In the genomic region with DNA sequence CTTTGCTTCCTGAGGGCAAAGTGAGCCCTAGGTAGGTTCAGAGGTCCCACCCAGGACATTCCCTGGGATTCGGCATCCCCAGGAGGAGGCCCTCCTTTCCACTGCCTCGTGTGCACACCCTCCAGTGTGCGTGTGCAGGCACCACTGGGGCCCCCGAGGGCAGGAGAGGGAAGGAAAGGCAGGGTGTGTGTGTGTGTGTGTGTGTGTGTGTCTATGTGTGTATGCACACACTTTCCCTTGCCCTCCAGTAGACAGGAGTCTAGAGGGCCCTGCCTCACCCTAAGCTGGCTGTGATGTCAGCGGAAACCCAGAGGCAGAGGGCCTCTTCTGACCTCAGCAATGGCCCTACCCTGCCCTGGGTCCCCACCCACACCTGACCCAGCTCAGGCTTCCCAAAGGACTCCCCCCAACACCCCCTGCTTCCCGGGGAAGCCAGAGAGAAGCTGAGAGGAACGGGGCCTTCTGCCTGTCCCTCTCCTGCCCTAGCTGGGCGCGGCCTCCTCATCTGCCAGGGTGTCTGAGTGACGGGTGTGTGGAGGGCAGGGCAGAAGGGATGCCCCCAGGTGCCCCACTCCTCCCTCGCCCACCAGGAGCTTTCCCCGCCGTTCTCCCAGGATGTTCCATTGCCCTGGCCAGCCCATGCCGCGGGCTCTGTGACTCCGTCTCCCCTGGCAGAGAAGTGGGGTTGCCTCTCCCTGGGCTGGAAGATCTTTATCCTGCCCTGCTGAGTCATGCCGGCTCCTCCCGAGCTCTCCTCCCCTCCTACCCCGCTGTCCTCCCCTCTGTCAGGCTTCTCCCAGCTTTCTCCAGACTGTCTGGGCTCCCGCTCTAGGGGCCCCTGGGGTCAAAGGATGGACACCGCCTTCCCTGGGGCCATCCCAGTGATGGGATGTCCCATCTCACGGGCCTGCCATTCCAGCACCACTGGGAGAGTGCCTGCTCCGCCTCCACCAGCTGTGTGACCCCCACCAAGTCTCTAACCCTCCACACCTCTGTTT, we compare ENCODE assay signal across 15 cellular contexts. TPM values are rescaled to one million over a fixed set of nuclear protein-coding genes. Genes with fewer than 3 reads are reported as not detected.
DNase-seq lines count a peak whose midpoint lies in the region; ATAC-seq and TF ChIP-seq lines count a peak whose summit lies in the region.
"Had no signal": no experiment of that assay in that cellular context is flagged by ENCODE, and none has a peak within 500 bp of the region (broad histone marks: within the 10 kb centered on the region; RNA-seq: fewer than 3 reads in every experiment).

No MANE protein-coding gene starts in this region.

- peak overlapping the region; percentile 69 for H2AFZ ChIP-seq in mammary epithelial cell (ENCODE audit: low read depth, low read length)
- H2AFZ ChIP-seq in neural progenitor cell (replicated peaks), result no peak overlapping the region

- peak; percentile 64 for ATAC-seq in omental fat pad (ENCODE audit: low FRiP score)

- H3K4me1 ChIP-seq in BLaER1, result peaks cover 64% of the 10 kb centered on the region
- H3K4me1 ChIP-seq in HUES6 (ENCODE audit: control insufficient read depth, insufficient read depth, low read length), result peaks cover 34% of the 10 kb centered on the region
- peaks cover 44% of the 10 kb centered on the region for H3K4me1 ChIP-seq in mammary epithelial cell (ENCODE audit: insufficient read depth, low read length)
- H3K4me1 ChIP-seq in neural progenitor cell, result peaks cover 28% of the 10 kb centered on the region

- H3K9me3 Mint-ChIP-seq in neural progenitor cell, result no peaks in the 10 kb centered on the region
- H3K9me3 Mint-ChIP-seq in activated CD4-positive, alpha-beta memory T cell treated with anti-CD3 and anti-CD28 coated beads, Interleukin-2, amount 10 ng/mL, durations not matched to agents 7 days and 5 days, result no peaks in the 10 kb centered on the region
- H3K9me3 Mint-ChIP-seq: CD8-positive, alpha-beta memory T cell had no signal

- dilution Hi-C loops in mammary epithelial cell (cut with HindIII; ENCODE audit: low sequenced_read_pairs), result no loop called here

- H3F3A ChIP-seq in neural progenitor cell (ENCODE audit: low read depth), result peaks cover 22% of the 10 kb centered on the region

- WGBS in mammary epithelial cell (ENCODE audit: low coverage, missing lambda C conversion rate), result 46% methylated on average over 15 of the region's 23 CpGs

- in situ Hi-C loops in mammary epithelial cell (cut with MboI; ENCODE audit: low sequenced_read_pairs in 2 of 2), result loop anchor here in 1 of 2 donors (10.0 kb wide), 1 partner anchor 115 kb away; the partner anchor contains the start of gene GRK2

- H3K9ac ChIP-seq in BLaER1 (no peak overlapping the region), HUES6 (ENCODE audit: low read length) (peak overlapping the region; percentile 14), mammary epithelial cell (ENCODE audit: insufficient read depth, low read length) (no peak overlapping the region), neural progenitor cell (no peak overlapping the region)

- no peak overlapping the region for H3K27ac Mint-ChIP-seq in neural progenitor cell
- H3K27ac Mint-ChIP-seq in activated CD4-positive, alpha-beta memory T cell treated with anti-CD3 and anti-CD28 coated beads, Interleukin-2, amount 10 ng/mL, durations not matched to agents 7 days and 5 days, result no peak overlapping the region

- TF ChIP-seq CTCF in mammary epithelial cell (conservative IDR thresholded peaks at IDR 0.05 in 1 of 2, IDR thresholded peaks at IDR 0.05 in 1 of 2; ENCODE audit: extremely low read depth in 1 of 2, insufficient read depth in 1 of 2, low read depth in 1 of 2, low read length in 2 of 2), result no peak
- no peak for TF ChIP-seq CTCF in omental fat pad (IDR thresholded peaks at IDR 0.05)
- TF ChIP-seq CTCF in neural progenitor cell (IDR thresholded peaks at IDR 0.05), result no peak

- no TSS peak for BruUV-seq in mammary epithelial cell (replicated peaks; lab: Mats Ljungman, UMichigan)

- no peak overlapping the region for H3K27ac ChIP-seq in BLaER1
- H3K27ac ChIP-seq in HUES6 (ENCODE audit: low read depth, low read length), result no peak overlapping the region; the same call in 1 of the 2 replicates
- H3K27ac ChIP-seq in mammary epithelial cell (ENCODE audit: insufficient read depth, low read depth, low read length), result peak overlapping the region; percentile 14
- H3K27ac ChIP-seq in neural progenitor cell, result no peak overlapping the region
- H3K27ac ChIP-seq: ascending aorta, thoracic aorta had no signal

- no peaks in the 10 kb centered on the region for H3K36me3 ChIP-seq in BLaER1
- no peaks in the 10 kb centered on the region for H3K36me3 ChIP-seq in HUES6 (ENCODE audit: control insufficient read depth, insufficient read depth, low read length)
- H3K36me3 ChIP-seq in mammary epithelial cell (ENCODE audit: insufficient read depth, low read length), result no peaks in the 10 kb centered on the region
- no peaks in the 10 kb centered on the region for H3K36me3 ChIP-seq in neural progenitor cell
- H3K36me3 ChIP-seq: ascending aorta, neutrophil, thoracic aorta had no signal

- H3K4me3 Mint-ChIP-seq in neural progenitor cell, result no peak overlapping the region
- no peak overlapping the region for H3K4me3 Mint-ChIP-seq in activated CD4-positive, alpha-beta memory T cell treated with anti-CD3 and anti-CD28 coated beads, Interleukin-2, amount 10 ng/mL, durations not matched to agents 7 days and 5 days
- H3K4me3 Mint-ChIP-seq: CD8-positive, alpha-beta memory T cell had no signal

- CTCF ChIA-PET in mammary epithelial cell (lab: Charles Lee; ENCODE audit: low non-redundant PET), result no interaction called here
- CTCF ChIA-PET in activated CD4-positive, alpha-beta memory T cell treated with anti-CD3 and anti-CD28 coated beads, Interleukin-2, amount 10 ng/mL, durations not matched to agents 7 days and 5 days (lab: Charles Lee), result interaction anchor here (3.3 to 35.2 kb wide), 4 partner anchors 9 to 33 kb away, joined by 17 to 847 read pairs (median 37); partner anchors contain the start of genes POLD4 and RAD9A

- H3K36me3 Mint-ChIP-seq in neural progenitor cell, result no peaks in the 10 kb centered on the region
- no peaks in the 10 kb centered on the region for H3K36me3 Mint-ChIP-seq in activated CD4-positive, alpha-beta memory T cell treated with anti-CD3 and anti-CD28 coated beads, Interleukin-2, amount 10 ng/mL, durations not matched to agents 7 days and 5 days (ENCODE audit: low read depth)
- H3K36me3 Mint-ChIP-seq: CD8-positive, alpha-beta memory T cell had no signal

- peaks cover 11% of the 10 kb centered on the region for H3K27me3 Mint-ChIP-seq in neural progenitor cell (ENCODE audit: insufficient read depth, low read depth)
- peaks cover 45% of the 10 kb centered on the region for H3K27me3 Mint-ChIP-seq in activated CD4-positive, alpha-beta memory T cell treated with anti-CD3 and anti-CD28 coated beads, Interleukin-2, amount 10 ng/mL, durations not matched to agents 7 days and 5 days

- peak overlapping the region; percentile 32 for H3K4me2 ChIP-seq in BLaER1
- H3K4me2 ChIP-seq in mammary epithelial cell (ENCODE audit: insufficient read depth, low read depth, low read length), result peak overlapping the region; percentile 69
- H3K4me2 ChIP-seq in neural progenitor cell, result no peak overlapping the region

- POLR2A ChIA-PET in activated CD4-positive, alpha-beta memory T cell treated with anti-CD3 and anti-CD28 coated beads, Interleukin-2, amount 10 ng/mL, durations not matched to agents 7 days and 5 days (lab: Charles Lee), result interaction anchor here (1.2 to 8.7 kb wide), 2 partner anchors 8 to 25 kb away, joined by 6 to 122 read pairs; partner anchors contain the start of gene POLD4

- no peaks in the 10 kb centered on the region for H3K9me3 ChIP-seq in BLaER1
- no peaks in the 10 kb centered on the region for H3K9me3 ChIP-seq in HUES6 (ENCODE audit: control insufficient read depth, insufficient read depth, low read depth, low read length)
- no peaks in the 10 kb centered on the region for H3K9me3 ChIP-seq in mammary epithelial cell (replicated peaks; ENCODE audit: insufficient read depth, low read length)
- H3K9me3 ChIP-seq in neural progenitor cell (ENCODE audit: low read depth), result no peaks in the 10 kb centered on the region
- H3K9me3 ChIP-seq: ascending aorta, neutrophil, thoracic aorta had no signal

- H3K4me3 ChIP-seq in BLaER1, result no peak overlapping the region
- H3K4me3 ChIP-seq in HUES6 (ENCODE audit: low read depth, low read length), result no peak overlapping the region
- H3K4me3 ChIP-seq in mammary epithelial cell (replicated peaks in 1 of 3; ENCODE audit: insufficient read depth in 1 of 3, low read depth in 2 of 3, low read length in 3 of 3), result no peak overlapping the region
- H3K4me3 ChIP-seq in neural progenitor cell, result no peak overlapping the region
- H3K4me3 ChIP-seq: ascending aorta, thoracic aorta had no signal

- H4K20me1 ChIP-seq in BLaER1 (peaks cover 5% of the 10 kb centered on the region), mammary epithelial cell (ENCODE audit: insufficient read depth, low read length) (no peaks in the 10 kb centered on the region), neural progenitor cell (ENCODE audit: low read depth) (no peaks in the 10 kb centered on the region)

- H3K79me2 ChIP-seq in mammary epithelial cell (ENCODE audit: insufficient read depth, low read length) (no peaks in the 10 kb centered on the region), neural progenitor cell (ENCODE audit: low read depth) (no peaks in the 10 kb centered on the region)

- H3K27me3 ChIP-seq in BLaER1 (peaks cover 36% of the 10 kb centered on the region), HUES6 (ENCODE audit: control insufficient read depth, insufficient read depth, low read length) (peaks cover 23% of the 10 kb centered on the region), mammary epithelial cell (ENCODE audit: insufficient read depth, low read length) (no peaks in the 10 kb centered on the region), neural progenitor cell (peaks cover 41% of the 10 kb centered on the region)
- H3K27me3 ChIP-seq: ascending aorta had no signal

- DNase-seq in mammary epithelial cell, result peak; percentile 71
- no peak for DNase-seq in omental fat pad (ENCODE audit: low spot score)
- no peak for DNase-seq in NCI-H748 (lab: John Stamatoyannopoulos, UW; ENCODE audit: unreplicated experiment)
- no peak for DNase-seq in neural progenitor cell (ENCODE audit: low spot score)
- DNase-seq in NCI-H187 treated with DMSO at 0.1 percent for 48 hours (lab: John Stamatoyannopoulos, UW), result no peak
- DNase-seq in activated CD4-positive, alpha-beta memory T cell treated with anti-CD3 and anti-CD28 coated beads, Interleukin-2, amount 10 ng/mL, durations not matched to agents 7 days and 5 days, result no peak
- DNase-seq: activated CD8-positive, alpha-beta memory T cell treated with anti-CD3 and anti-CD28 coated beads, Interleukin-2, amount 50 U/mL, for 4 hours; CD8-positive, alpha-beta memory T cell; NCI-H1694 treated with DMSO at 0.1 percent for 48 hours; stimulated activated CD4-positive, alpha-beta T cell treated with anti-CD3 and anti-CD28 coated beads, Interleukin-2, amount 100 ng/mL, for 48 hours had no signal

- H3K4me1 Mint-ChIP-seq in neural progenitor cell, result peaks cover 30% of the 10 kb centered on the region
- peaks cover 10% of the 10 kb centered on the region for H3K4me1 Mint-ChIP-seq in activated CD4-positive, alpha-beta memory T cell treated with anti-CD3 and anti-CD28 coated beads, Interleukin-2, amount 10 ng/mL, durations not matched to agents 7 days and 5 days

- intact Hi-C loops in mammary epithelial cell (cut with micrococcal nuclease), result no loop called here

RNA-seq across cellular contexts. Expression of gene CLCF1, which starts 6.0 kb away (rescaled TPM):
- total RNA-seq in mammary epithelial cell (10 to 100 TPM in 1 of 2 donors, 1 to 10 TPM in 1; 8.3 to 12.5 TPM), omental fat pad (10 to 100 TPM in 3 of 4 donors, 1 to 10 TPM in 1; 4.1 to 51.4 (median 25.1) TPM), neural progenitor cell (ENCODE audit: low replicate concordance) (2.0 and 3.7 TPM in 2 replicates)
- 15.4 TPM for polyA plus RNA-seq in mammary epithelial cell
- polyA minus RNA-seq in mammary epithelial cell, result 21.4 TPM
- total RNA-seq in activated CD4-positive, alpha-beta memory T cell treated with anti-CD3 and anti-CD28 coated beads, Interleukin-2, amount 10 ng/mL, durations not matched to agents 7 days and 5 days, result under 1 TPM; 0.65 to 0.71 TPM

RNA-seq across cellular contexts. Expression of gene RAD9A, which starts 12.4 kb away (rescaled TPM):
- 10 to 100 TPM in 1 of 2 donors, 1 to 10 TPM in 1; 6.5 to 17.2 TPM for total RNA-seq in mammary epithelial cell
- polyA plus RNA-seq in mammary epithelial cell, result 15.4 TPM
- polyA minus RNA-seq in mammary epithelial cell, result 4.8 TPM
- 10 to 100 TPM in 2 of 4 donors, 1 to 10 TPM in 2; 5.5 to 18.0 (median 10.4) TPM for total RNA-seq in omental fat pad
- 10.4 and 37.5 TPM in 2 replicates for total RNA-seq in neural progenitor cell (ENCODE audit: low replicate concordance)
- total RNA-seq in activated CD4-positive, alpha-beta memory T cell treated with anti-CD3 and anti-CD28 coated beads, Interleukin-2, amount 10 ng/mL, durations not matched to agents 7 days and 5 days, result 10 to 100 TPM; 48.0 to 53.9 TPM

RNA-seq across cellular contexts. Expression of gene PPP1CA, which starts 22.3 kb away (rescaled TPM):
- 100 to 1,000 TPM; 178 to 182 TPM for total RNA-seq in mammary epithelial cell
- polyA plus RNA-seq in mammary epithelial cell, result 331 TPM
- polyA minus RNA-seq in mammary epithelial cell, result 255 TPM
- total RNA-seq in omental fat pad, result 100 to 1,000 TPM in 2 of 4 donors, 10 to 100 TPM in 2; 91.9 to 110 (median 97.6) TPM
- 102 and 189 TPM in 2 replicates for total RNA-seq in neural progenitor cell (ENCODE audit: low replicate concordance)
- 100 to 1,000 TPM; 308 to 315 TPM for total RNA-seq in activated CD4-positive, alpha-beta memory T cell treated with anti-CD3 and anti-CD28 coated beads, Interleukin-2, amount 10 ng/mL, durations not matched to agents 7 days and 5 days

RNA-seq across cellular contexts. Expression of gene TBC1D10C, which starts 24.5 kb away (rescaled TPM):
- total RNA-seq in mammary epithelial cell (under 1 TPM in 1 of 2 donors, not detected in 1; 0.17 TPM), omental fat pad (1 to 10 TPM; 1.6 to 7.1 (median 3.4) TPM), neural progenitor cell (ENCODE audit: low replicate concordance) (0.15 and 1.1 TPM in 2 replicates)
- not detected for polyA plus RNA-seq in mammary epithelial cell
- not detected for polyA minus RNA-seq in mammary epithelial cell
- total RNA-seq in activated CD4-positive, alpha-beta memory T cell treated with anti-CD3 and anti-CD28 coated beads, Interleukin-2, amount 10 ng/mL, durations not matched to agents 7 days and 5 days, result 100 to 1,000 TPM; 285 to 310 TPM

RNA-seq across cellular contexts. Expression of gene POLD4, which starts 26.0 kb away (rescaled TPM):
- 10 to 100 TPM; 39.2 to 75.2 TPM for total RNA-seq in mammary epithelial cell
- 86.3 TPM for polyA plus RNA-seq in mammary epithelial cell
- polyA minus RNA-seq in mammary epithelial cell, result 5.9 TPM
- 100 to 1,000 TPM in 1 of 4 donors, 10 to 100 TPM in 3; 67.5 to 141 (median 81.9) TPM for total RNA-seq in omental fat pad
- 1.1 and 17.8 TPM in 2 replicates for total RNA-seq in neural progenitor cell (ENCODE audit: low replicate concordance)
- 10 to 100 TPM; 74.0 to 74.1 TPM for total RNA-seq in activated CD4-positive, alpha-beta memory T cell treated with anti-CD3 and anti-CD28 coated beads, Interleukin-2, amount 10 ng/mL, durations not matched to agents 7 days and 5 days
